In genomic region chr2:142865924-142866323, GRCh38 we compare ENCODE assay signal across 9 cellular contexts. TPM values are rescaled to one million over a fixed set of nuclear protein-coding genes. Genes with fewer than 3 reads are reported as not detected.
DNase-seq lines count a peak whose midpoint lies in the region; ATAC-seq, FAIRE-seq and TF ChIP-seq lines count a peak whose summit lies in the region.
"Had no signal": no experiment of that assay in that cellular context is flagged by ENCODE, and none has a peak within 500 bp of the region (broad histone marks: within the 10 kb centered on the region; RNA-seq: fewer than 3 reads in every experiment).

No MANE protein-coding gene starts in this region.

- intact Hi-C loops in psoas muscle (cut with DNase I): no loop called here

- CTCF ChIA-PET in CD8-positive, alpha-beta memory T cell (lab: Charles Lee): no interaction called here

- peak; percentile 87 for ATAC-seq in GM19351 (IDR thresholded peaks at IDR 0.05; ENCODE audit: unreplicated experiment)
- ATAC-seq in HG03066 (IDR thresholded peaks at IDR 0.05; ENCODE audit: low read depth, unreplicated experiment): peak; percentile 95
- ATAC-seq in T-helper 17 cell: peak; percentile 68
- ATAC-seq in psoas muscle: no peak

- H3K9me3 ChIP-seq in T-helper 17 cell (ENCODE audit: control insufficient read depth, low read length, poor library complexity, severe bottlenecking) (no peaks in the 10 kb centered on the region), small intestine (ENCODE audit: control insufficient read depth, low read depth) (no peaks in the 10 kb centered on the region), psoas muscle (no peaks in the 10 kb centered on the region)
- H3K9me3 ChIP-seq in CD8-positive, alpha-beta memory T cell (ENCODE audit: low read length): no peaks in the 10 kb centered on the region

- DNase-seq in T-helper 17 cell (no peak), small intestine (peak; percentile 57), psoas muscle (no peak), DMS153 (lab: John Stamatoyannopoulos, UW) (no peak), RKO (ENCODE audit: low spot score) (no peak)
- DNase-seq in CD8-positive, alpha-beta memory T cell: no peak

- peaks cover 8% of the 10 kb centered on the region for H3K27me3 Mint-ChIP-seq in T-helper 17 cell
- H3K27me3 Mint-ChIP-seq in CD8-positive, alpha-beta memory T cell: peaks cover 2 to 6% of the 10 kb centered on the region in 2 donors

- POLR2A ChIA-PET in CD8-positive, alpha-beta memory T cell (lab: Charles Lee): no interaction called here

- no peak for TF ChIP-seq CTCF in psoas muscle (IDR thresholded peaks at IDR 0.05)

- no peak overlapping the region for H3K4me3 ChIP-seq in small intestine (ENCODE audit: low read depth in 1 of 2, low read length in 2 of 2)
- H3K4me3 ChIP-seq in psoas muscle: no peak overlapping the region
- H3K4me3 ChIP-seq in CD8-positive, alpha-beta memory T cell (ENCODE audit: low read length): no peak overlapping the region

- WGBS in small intestine, 3 donors: 5 to 24% (median 10%) methylated on average over 1 of the region's 1 CpG
- 54 to 64% (median 62%) methylated on average over 1 of the region's 1 CpG for WGBS in psoas muscle, 3 donors

- no peak overlapping the region for H3K27ac Mint-ChIP-seq in T-helper 17 cell
- H3K27ac Mint-ChIP-seq in CD8-positive, alpha-beta memory T cell: no peak overlapping the region

- H3K4me1 ChIP-seq in small intestine (ENCODE audit: control insufficient read depth in 2 of 2, insufficient read depth in 1 of 2, low read depth in 1 of 2, low read length in 1 of 2): peaks cover 0 to 3% of the 10 kb centered on the region in 2 donors
- no peaks in the 10 kb centered on the region for H3K4me1 ChIP-seq in psoas muscle
- H3K4me1 ChIP-seq in CD8-positive, alpha-beta memory T cell (ENCODE audit: insufficient read depth, low read length): no peaks in the 10 kb centered on the region

- no peak overlapping the region for H3K4me3 Mint-ChIP-seq in T-helper 17 cell
- peak overlapping the region in 2 of 7 donors; percentile 20 to 25 for H3K4me3 Mint-ChIP-seq in CD8-positive, alpha-beta memory T cell

- no peak for FAIRE-seq in small intestine (lab: Jason Lieb, UNC)

- H3K27ac ChIP-seq in small intestine (ENCODE audit: low read depth in 1 of 2, low read length in 1 of 2) (no peak overlapping the region), psoas muscle (no peak overlapping the region)
- no peak overlapping the region for H3K27ac ChIP-seq in CD8-positive, alpha-beta memory T cell (ENCODE audit: low read depth, low read length)

- peaks cover 0 to 2% (median 0%) of the 10 kb centered on the region in 5 donors for H3K9me3 Mint-ChIP-seq in CD8-positive, alpha-beta memory T cell

- H3K36me3 ChIP-seq in small intestine (ENCODE audit: control insufficient read depth in 2 of 2, insufficient read depth in 2 of 2, low read length in 2 of 2) (no peaks in the 10 kb centered on the region), psoas muscle (ENCODE audit: insufficient read depth in 1 of 2, low read depth in 1 of 2) (no peaks in the 10 kb centered on the region)
- H3K36me3 ChIP-seq in CD8-positive, alpha-beta memory T cell (ENCODE audit: insufficient read depth, low read length): no peaks in the 10 kb centered on the region

- H3K36me3 Mint-ChIP-seq in T-helper 17 cell (ENCODE audit: low read depth): peaks cover 2% of the 10 kb centered on the region
- H3K36me3 Mint-ChIP-seq in CD8-positive, alpha-beta memory T cell: no peaks in the 10 kb centered on the region

- H3K4me1 Mint-ChIP-seq in T-helper 17 cell: peaks cover 2% of the 10 kb centered on the region
- no peaks in the 10 kb centered on the region for H3K4me1 Mint-ChIP-seq in CD8-positive, alpha-beta memory T cell

- H3K27me3 ChIP-seq in small intestine (ENCODE audit: control insufficient read depth in 2 of 2, insufficient read depth in 2 of 2, low read length in 2 of 2) (no peaks in the 10 kb centered on the region), psoas muscle (ENCODE audit: insufficient read depth in 3 of 3, low read length in 2 of 3) (no peaks in the 10 kb centered on the region)
- no peaks in the 10 kb centered on the region for H3K27me3 ChIP-seq in CD8-positive, alpha-beta memory T cell (ENCODE audit: insufficient read depth, low read length, poor library complexity, severe bottlenecking)

RNA-seq across cellular contexts. Expression of gene KYNU, which starts 11.5 kb away (rescaled TPM):
- total RNA-seq in T-helper 17 cell (1 to 10 TPM; 1.8 to 2.8 TPM), psoas muscle (under 1 TPM; 0.17 to 0.69 (median 0.42) TPM)
- polyA plus RNA-seq in small intestine (1 to 10 TPM in 2 of 3 donors, under 1 TPM in 1; 0.67 to 2.2 (median 1.9) TPM), psoas muscle (under 1 TPM; 0.10 to 0.43 (median 0.11) TPM)
- total RNA-seq in CD8-positive, alpha-beta memory T cell: under 1 TPM in 1 of 2 experiments, not detected in 1; 0.20 TPM
- not detected for polyA plus RNA-seq in CD8-positive, alpha-beta memory T cell
- total RNA-seq: T-helper 2 cell treated with Interferon-gamma antibody and Interleukin-4, amounts not matched to agents 100 ng/mL and 5 ng/mL, for 36 hours had no signal

Comparison
In these comparisons a context has a peak if more than half of its experiments do, and no peak if none do; other contexts are left out.
1. ATAC-seq: peak in GM19351 (single experiment), HG03066 (single experiment) and T-helper 17 cell (single experiment); none in psoas muscle (0 of 4).